In genomic region chr2:25878361-25879132, GRCh38 we compare ENCODE assay signal across 8 cellular contexts. TPM values are rescaled to one million over a fixed set of nuclear protein-coding genes. Genes with fewer than 3 reads are reported as not detected.
DNase-seq lines count a peak whose midpoint lies in the region; ATAC-seq and TF ChIP-seq lines count a peak whose summit lies in the region.

TSS of gene ASXL2 (minus strand) at chr2:25878487. CDS start at chr2:25878222, 265 bp downstream.

- H3K27ac Mint-ChIP-seq in activated CD4-positive, alpha-beta T cell treated with anti-CD3 and anti-CD28 coated beads, Interleukin-2, amount 10 ng/mL, durations not matched to agents 24 days and 14 days, result peak within 1 kb of the TSS; percentile 96

- peak; percentile 91 for DNase-seq in BJ (ENCODE audit: low read depth)
- peak; percentile 95 for DNase-seq in NCI-H526 treated with DMSO at 0.1 percent for 48 hours (lab: John Stamatoyannopoulos, UW)
- peak; percentile 99 for DNase-seq in activated CD4-positive, alpha-beta T cell treated with anti-CD3 and anti-CD28 coated beads, Interleukin-2, amount 10 ng/mL, durations not matched to agents 24 days and 14 days
- DNase-seq in coronary artery (ENCODE audit: low spot score), result peak; percentile 96
- DNase-seq in left colon, result peak; percentile 97 to 98
- peak; percentile 98 for DNase-seq in stimulated activated CD4-positive, alpha-beta T cell treated with anti-CD3 and anti-CD28 coated beads, Interleukin-1b, Interleukin-23, amount 100 ng/mL, for 48 hours

- no peaks in the 10 kb centered on the region for H3K27me3 ChIP-seq in BJ (ENCODE audit: control insufficient read depth, insufficient read depth, low read length)

- H3K36me3 ChIP-seq in BJ (ENCODE audit: control insufficient read depth, insufficient read depth, low read length), result no peaks in the 10 kb centered on the region

- POLR2A ChIA-PET in BJ (lab: Charles Lee), result interaction anchor here (0.5 to 0.6 kb wide), 2 partner anchors 8 to 133 kb away, joined by 4 to 5 read pairs; no protein-coding TSS in a partner anchor

- TF ChIP-seq CTCF in BJ (IDR thresholded peaks at IDR 0.05; ENCODE audit: insufficient read depth, low read depth, low read length) (no peak), coronary artery (IDR thresholded peaks at IDR 0.05) (no peak)

- peak; percentile 97 for ATAC-seq in GM19324 (IDR thresholded peaks at IDR 0.05; ENCODE audit: low FRiP score, unreplicated experiment)
- peak; percentile 86 for ATAC-seq in HG03469 (IDR thresholded peaks at IDR 0.05; ENCODE audit: unreplicated experiment)
- peak; percentile 92 for ATAC-seq in left colon

- intact Hi-C loops in activated CD4-positive, alpha-beta T cell treated with anti-CD3 and anti-CD28 coated beads, Interleukin-2, amount 10 ng/mL, durations not matched to agents 24 days and 14 days (cut with micrococcal nuclease), result loop anchor here (1.0 to 10.0 kb wide), 9 partner anchors 26 to 469 kb away; partner anchors contain the start of genes ADGRF3, DTNB, HADHA and HADHB
- intact Hi-C loops in left colon (cut with DNase I, micrococcal nuclease), result no loop called here

- H3K36me3 Mint-ChIP-seq in activated CD4-positive, alpha-beta T cell treated with anti-CD3 and anti-CD28 coated beads, Interleukin-2, amount 10 ng/mL, durations not matched to agents 24 days and 14 days (ENCODE audit: low read depth), result peaks cover 18% of the 10 kb centered on the region

- peak within 1 kb of the TSS; percentile 91 to 94 for H3K27ac ChIP-seq in coronary artery

- CTCF ChIA-PET in BJ (lab: Yijun Ruan, JAX), result interaction anchor here (0.7 to 1.5 kb wide), 3 partner anchors 73 to 306 kb away, joined by 3 to 4 read pairs (median 3); no protein-coding TSS in a partner anchor

- H3K4me3 Mint-ChIP-seq in activated CD4-positive, alpha-beta T cell treated with anti-CD3 and anti-CD28 coated beads, Interleukin-2, amount 10 ng/mL, durations not matched to agents 24 days and 14 days, result peak within 1 kb of the TSS; percentile 96

- peaks cover 4% of the 10 kb centered on the region for H3K27me3 Mint-ChIP-seq in activated CD4-positive, alpha-beta T cell treated with anti-CD3 and anti-CD28 coated beads, Interleukin-2, amount 10 ng/mL, durations not matched to agents 24 days and 14 days

- peaks cover 9% of the 10 kb centered on the region for H3K9me3 Mint-ChIP-seq in activated CD4-positive, alpha-beta T cell treated with anti-CD3 and anti-CD28 coated beads, Interleukin-2, amount 10 ng/mL, durations not matched to agents 24 days and 14 days

- peak within 1 kb of the TSS; percentile 100 for H3K4me3 ChIP-seq in BJ (ENCODE audit: low read depth, low read length)
- peak within 1 kb of the TSS; percentile 94 for H3K4me3 ChIP-seq in coronary artery

- peaks cover 38% of the 10 kb centered on the region for H3K4me1 Mint-ChIP-seq in activated CD4-positive, alpha-beta T cell treated with anti-CD3 and anti-CD28 coated beads, Interleukin-2, amount 10 ng/mL, durations not matched to agents 24 days and 14 days

RNA-seq across cellular contexts. Expression of gene ASXL2, which starts in this region (rescaled TPM):
- 11.9 and 12.2 TPM in 2 replicates for polyA plus RNA-seq in BJ (2011; rRNA removed)
- polyA minus RNA-seq in BJ (2011; rRNA and poly(A)+ RNA removed), result 10.9 and 12.0 TPM in 2 replicates
- total RNA-seq in activated CD4-positive, alpha-beta T cell treated with anti-CD3 and anti-CD28 coated beads, Interleukin-2, amount 10 ng/mL, durations not matched to agents 24 days and 14 days, result 57.1 and 57.4 TPM in 2 replicates
- total RNA-seq in left colon, result 10 to 100 TPM; 30.7 to 33.8 TPM

Comparison
In these comparisons a context has a peak if more than half of its experiments do, and no peak if none do; other contexts are left out.
1. Peak in every context shown above with its lines: DNase-seq, ATAC-seq, H3K4me3 ChIP-seq and H3K27ac ChIP-seq.